In genomic region chr1:244211559-244211944, GRCh38 we compare ENCODE assay signal across 18 cellular contexts.
DNase-seq lines count a peak whose midpoint lies in the region; ATAC-seq and TF ChIP-seq lines count a peak whose summit lies in the region.
"Had no signal": no experiment of that assay in that cellular context is flagged by ENCODE, and none has a peak within 500 bp of the region (broad histone marks: within the 10 kb centered on the region; RNA-seq: fewer than 3 reads in every experiment).

No MANE protein-coding gene starts in this region.

- TF ChIP-seq CTCF in RWPE2 (IDR thresholded peaks at IDR 0.05; ENCODE audit: poor library complexity, severe bottlenecking) (no peak), fibroblast of pulmonary artery (IDR thresholded peaks at IDR 0.05; ENCODE audit: low read length, missing control alignments) (no peak), psoas muscle (IDR thresholded peaks at IDR 0.05) (no peak), sigmoid colon (IDR thresholded peaks at IDR 0.05) (no peak)

- 29 to 33% (median 30%) methylated on average over 5 of the region's 5 CpGs for WGBS in psoas muscle, 3 donors
- 79 to 90% methylated on average over 5 of the region's 5 CpGs for WGBS in sigmoid colon, 2 donors

- no peak overlapping the region for H3K4me3 ChIP-seq in RWPE2 (ENCODE audit: severe bottlenecking)
- no peak overlapping the region for H3K4me3 ChIP-seq in fibroblast of pulmonary artery (replicated peaks; ENCODE audit: low read depth, low read length)
- peak overlapping the region; percentile 19 for H3K4me3 ChIP-seq in psoas muscle
- H3K4me3 ChIP-seq in sigmoid colon = no peak overlapping the region

- intact Hi-C loops in psoas muscle (cut with DNase I) = no loop called here
- intact Hi-C loops in sigmoid colon (cut with DNase I) = loop anchor here (5.0 kb wide), 1 partner anchor 164 kb away; no protein-coding TSS in a partner anchor

- H3K27ac ChIP-seq in RWPE2 (ENCODE audit: poor library complexity, severe bottlenecking) (no peak overlapping the region), psoas muscle (peak overlapping the region; percentile 87), sigmoid colon (no peak overlapping the region)

- ATAC-seq in RWPE2 (ENCODE audit: low read depth) = peak; percentile 26; the same call in 1 of the 3 replicates
- ATAC-seq in psoas muscle = peak; percentile 68 to 89 (median 77)
- ATAC-seq: activated CD8-positive, alpha-beta memory T cell treated with anti-CD3 and anti-CD28 coated beads, Interleukin-2, amount 10 ng/mL, durations not matched to agents 7 days and 5 days had no signal

- in situ Hi-C loops in ACHN (cut with HindIII; ENCODE audit: low pct_ligation_motif_present, low pct_unique_long_range_greater_than_20kb, low sequenced_read_pairs) = no loop called here

- no peaks in the 10 kb centered on the region for H3K9me3 ChIP-seq in RWPE2 (ENCODE audit: severe bottlenecking)
- H3K9me3 ChIP-seq in psoas muscle = no peaks in the 10 kb centered on the region
- H3K9me3 ChIP-seq in sigmoid colon = no peaks in the 10 kb centered on the region

- TF ChIP-seq EP300 in sigmoid colon (IDR thresholded peaks at IDR 0.05) = no peak

- H3K4me1 ChIP-seq in RWPE2 (ENCODE audit: insufficient read depth, poor library complexity, severe bottlenecking) = peaks cover 16% of the 10 kb centered on the region
- peaks cover 43% of the 10 kb centered on the region for H3K4me1 ChIP-seq in psoas muscle
- peaks cover 0 to 22% (median 16%) of the 10 kb centered on the region in 4 donors for H3K4me1 ChIP-seq in sigmoid colon

- no peak for TF ChIP-seq POLR2A in sigmoid colon (IDR thresholded peaks at IDR 0.05)

- peak; percentile 73 for DNase-seq in AG20443 (ENCODE audit: low spot score)
- no peak for DNase-seq in RWPE2 (ENCODE audit: low spot score)
- peak; percentile 88 for DNase-seq in fibroblast of pulmonary artery (ENCODE audit: low read depth)
- peak in 1 of 2 donors; percentile 20 for DNase-seq in psoas muscle
- no peak for DNase-seq in epidermal melanocyte (ENCODE audit: insufficient read length, low spot score)
- DNase-seq in pons (ENCODE audit: low spot score) = no peak
- no peak for DNase-seq in ACHN
- DNase-seq in sigmoid colon = no peak
- DNase-seq: activated CD4-positive, CD25-positive, alpha-beta regulatory T cell treated with anti-CD3 and anti-CD28 coated beads, Interleukin-2, amount 50 U/mL, for 72 hours; activated CD8-positive, alpha-beta memory T cell treated with anti-CD3 and anti-CD28 coated beads, Interleukin-2, amount 10 ng/mL, durations not matched to agents 7 days and 5 days; activated naive CD4-positive, alpha-beta T cell; AML-193; Calu3; effector memory CD4-positive, alpha-beta T cell; GDM1; MM.1S; NCI-H2029; NCI-H510A treated with DMSO at 0.1 percent for 48 hours had no signal

- H3K27me3 ChIP-seq in RWPE2 (ENCODE audit: insufficient read depth, poor library complexity, severe bottlenecking) = no peaks in the 10 kb centered on the region
- H3K27me3 ChIP-seq in psoas muscle (ENCODE audit: insufficient read depth in 3 of 3, low read length in 2 of 3) = no peaks in the 10 kb centered on the region
- no peaks in the 10 kb centered on the region for H3K27me3 ChIP-seq in sigmoid colon

- H3K36me3 ChIP-seq in RWPE2 (ENCODE audit: low read depth) = no peaks in the 10 kb centered on the region
- no peaks in the 10 kb centered on the region for H3K36me3 ChIP-seq in psoas muscle (ENCODE audit: insufficient read depth in 1 of 2, low read depth in 1 of 2)
- no peaks in the 10 kb centered on the region for H3K36me3 ChIP-seq in sigmoid colon

Comparison
In these comparisons a context has a peak if more than half of its experiments do, and no peak if none do; other contexts are left out.
1. DNase-seq: peak in AG20443 (single experiment) and fibroblast of pulmonary artery (single experiment); none in RWPE2 (single experiment), epidermal melanocyte (single experiment), pons (single experiment), ACHN (single experiment) and sigmoid colon (single experiment).